In genomic region chr1:202811296-202812175, GRCh38 we compare ENCODE assay signal across 8 cellular contexts. TPM values are rescaled to one million over a fixed set of nuclear protein-coding genes. Genes with fewer than 3 reads are reported as not detected.
DNase-seq lines count a peak whose midpoint lies in the region; ATAC-seq, FAIRE-seq and TF ChIP-seq lines count a peak whose summit lies in the region.

No MANE protein-coding gene starts in this region.

- H3K4me1 ChIP-seq in HUES48 (ENCODE audit: control insufficient read depth, insufficient read depth, low read length) (peaks cover 26% of the 10 kb centered on the region), pancreas (no peaks in the 10 kb centered on the region)

- no peak for TF ChIP-seq CTCF in pancreas (IDR thresholded peaks at IDR 0.05)

- H3K27ac ChIP-seq in HUES48 (ENCODE audit: low read depth, low read length) (peak overlapping the region; percentile 74), pancreas (peak overlapping the region in 1 of 4 donors; percentile 84)

- DNase-seq in activated T-cell treated with anti-CD3 and anti-CD28 coated beads for 1 hour (ENCODE audit: low read depth), result peak; percentile 6
- no peak for DNase-seq in activated T-cell treated with anti-CD3 and anti-CD28 coated beads, Interleukin-2, amount 50 U/mL, for 1 hour
- no peak for DNase-seq in activated T-helper 1 cell treated with anti-CD3 and anti-CD28 coated beads, Interleukin-12 subunit alpha, Interleukin-12 subunit beta, Interleukin-2, Interleukin-4 antibody, amounts not matched to agents 30 ng/mL and 10 ng/mL and 1 ng/mL, durations not matched to agents 14 hours and 24 hours and 36 hours (ENCODE audit: low spot score)
- DNase-seq in germinal center (ENCODE audit: low spot score), result peak; percentile 38
- DNase-seq in pancreas, result peak in 5 of 6 donors; percentile 12 to 76 (median 31)
- no peak for DNase-seq in NCI-H345 treated with DMSO at 0.1 percent for 48 hours (lab: John Stamatoyannopoulos, UW; ENCODE audit: unreplicated experiment)
- DNase-seq in anterior cingulate cortex (lab: John Stamatoyannopoulos, UW), result no peak

- peaks cover 14% of the 10 kb centered on the region for H3K27me3 Mint-ChIP-seq in activated T-helper 1 cell treated with anti-CD3 and anti-CD28 coated beads, Interleukin-12 subunit alpha, Interleukin-12 subunit beta, Interleukin-2, Interleukin-4 antibody, amounts not matched to agents 30 ng/mL and 10 ng/mL and 1 ng/mL, durations not matched to agents 14 hours and 24 hours and 36 hours (ENCODE audit: insufficient read depth)

- 8 to 13% methylated on average over 43 of the region's 43 CpGs for WGBS in pancreas, 2 donors

- H3K9ac ChIP-seq in HUES48 (ENCODE audit: low read depth, low read length), result peak overlapping the region; percentile 79

- no peaks in the 10 kb centered on the region for H3K36me3 ChIP-seq in HUES48 (ENCODE audit: control insufficient read depth, insufficient read depth, low read length)
- no peaks in the 10 kb centered on the region for H3K36me3 ChIP-seq in pancreas

- H3K4me3 ChIP-seq in HUES48 (ENCODE audit: low read depth, low read length), result peak overlapping the region; percentile 91
- peak overlapping the region; percentile 51 to 73 (median 60) for H3K4me3 ChIP-seq in pancreas

- no peaks in the 10 kb centered on the region for H3K9me3 Mint-ChIP-seq in activated T-helper 1 cell treated with anti-CD3 and anti-CD28 coated beads, Interleukin-12 subunit alpha, Interleukin-12 subunit beta, Interleukin-2, Interleukin-4 antibody, amounts not matched to agents 30 ng/mL and 10 ng/mL and 1 ng/mL, durations not matched to agents 14 hours and 24 hours and 36 hours

- H3K4me3 Mint-ChIP-seq in activated T-helper 1 cell treated with anti-CD3 and anti-CD28 coated beads, Interleukin-12 subunit alpha, Interleukin-12 subunit beta, Interleukin-2, Interleukin-4 antibody, amounts not matched to agents 30 ng/mL and 10 ng/mL and 1 ng/mL, durations not matched to agents 14 hours and 24 hours and 36 hours, result peak overlapping the region; percentile 96

- H3K9me3 ChIP-seq in HUES48 (ENCODE audit: control insufficient read depth, insufficient read depth, low read length) (no peaks in the 10 kb centered on the region), pancreas (no peaks in the 10 kb centered on the region)

- H3K36me3 Mint-ChIP-seq in activated T-helper 1 cell treated with anti-CD3 and anti-CD28 coated beads, Interleukin-12 subunit alpha, Interleukin-12 subunit beta, Interleukin-2, Interleukin-4 antibody, amounts not matched to agents 30 ng/mL and 10 ng/mL and 1 ng/mL, durations not matched to agents 14 hours and 24 hours and 36 hours (ENCODE audit: low read depth), result peaks cover 5% of the 10 kb centered on the region

- peak in 3 of 4 donors; percentile 1 to 22 (median 4) for ATAC-seq in pancreas

- peak overlapping the region; percentile 96 for H3K27ac Mint-ChIP-seq in activated T-helper 1 cell treated with anti-CD3 and anti-CD28 coated beads, Interleukin-12 subunit alpha, Interleukin-12 subunit beta, Interleukin-2, Interleukin-4 antibody, amounts not matched to agents 30 ng/mL and 10 ng/mL and 1 ng/mL, durations not matched to agents 14 hours and 24 hours and 36 hours

- H3K27me3 ChIP-seq in HUES48 (ENCODE audit: control insufficient read depth, insufficient read depth, low read length) (peaks cover 21% of the 10 kb centered on the region), pancreas (no peaks in the 10 kb centered on the region)

- intact Hi-C loops in activated T-helper 1 cell treated with anti-CD3 and anti-CD28 coated beads, Interleukin-12 subunit alpha, Interleukin-12 subunit beta, Interleukin-2, Interleukin-4 antibody, amounts not matched to agents 30 ng/mL and 10 ng/mL and 1 ng/mL, durations not matched to agents 14 hours and 24 hours and 36 hours (cut with micrococcal nuclease), result loop anchor here (2.0 to 5.0 kb wide), 4 partner anchors 23 to 476 kb away; partner anchors contain the start of genes ADIPOR1 and KLHL12
- intact Hi-C loops in pancreas (cut with DNase I), result no loop called here

- peaks cover 47% of the 10 kb centered on the region for H3K4me1 Mint-ChIP-seq in activated T-helper 1 cell treated with anti-CD3 and anti-CD28 coated beads, Interleukin-12 subunit alpha, Interleukin-12 subunit beta, Interleukin-2, Interleukin-4 antibody, amounts not matched to agents 30 ng/mL and 10 ng/mL and 1 ng/mL, durations not matched to agents 14 hours and 24 hours and 36 hours (ENCODE audit: low read depth)

- FAIRE-seq in pancreas (lab: Jason Lieb, UNC), result no peak

RNA-seq across cellular contexts. Expression of gene PCAT6, which starts 0.8 kb away (rescaled TPM):
- total RNA-seq in activated T-helper 1 cell treated with anti-CD3 and anti-CD28 coated beads, Interleukin-12 subunit alpha, Interleukin-12 subunit beta, Interleukin-2, Interleukin-4 antibody, amounts not matched to agents 30 ng/mL and 10 ng/mL and 1 ng/mL, durations not matched to agents 14 hours and 24 hours and 36 hours, result 1.1 and 1.7 TPM in 2 replicates
- total RNA-seq in pancreas, result 1 to 10 TPM in 1 of 6 donors, under 1 TPM in 5; 0.31 to 1.2 (median 0.66) TPM
- 1 to 10 TPM; 1.7 to 2.5 TPM for polyA plus RNA-seq in pancreas

RNA-seq across cellular contexts. Expression of gene KDM5B, which starts 3.3 kb away (rescaled TPM):
- 102 and 113 TPM in 2 replicates for total RNA-seq in activated T-helper 1 cell treated with anti-CD3 and anti-CD28 coated beads, Interleukin-12 subunit alpha, Interleukin-12 subunit beta, Interleukin-2, Interleukin-4 antibody, amounts not matched to agents 30 ng/mL and 10 ng/mL and 1 ng/mL, durations not matched to agents 14 hours and 24 hours and 36 hours
- 10 to 100 TPM; 18.2 to 47.0 (median 25.1) TPM for total RNA-seq in pancreas
- polyA plus RNA-seq in pancreas, result 10 to 100 TPM in 1 of 2 donors, 1 to 10 TPM in 1; 7.3 to 10.5 TPM

Comparison
In these comparisons a context has a peak if more than half of its experiments do, and no peak if none do; other contexts are left out.
1. DNase-seq: peak in activated T-cell treated with anti-CD3 and anti-CD28 coated beads for 1 hour (single experiment), germinal center (single experiment) and pancreas (5 of 6); none in activated T-cell treated with anti-CD3 and anti-CD28 coated beads, Interleukin-2, amount 50 U/mL, for 1 hour (single experiment), activated T-helper 1 cell treated with anti-CD3 and anti-CD28 coated beads, Interleukin-12 subunit alpha, Interleukin-12 subunit beta, Interleukin-2, Interleukin-4 antibody, amounts not matched to agents 30 ng/mL and 10 ng/mL and 1 ng/mL, durations not matched to agents 14 hours and 24 hours and 36 hours (single experiment), NCI-H345 treated with DMSO at 0.1 percent for 48 hours (single experiment) and anterior cingulate cortex (0 of 58).